28 cellular contexts compared by ENCODE assay signal in the genomic region with DNA sequence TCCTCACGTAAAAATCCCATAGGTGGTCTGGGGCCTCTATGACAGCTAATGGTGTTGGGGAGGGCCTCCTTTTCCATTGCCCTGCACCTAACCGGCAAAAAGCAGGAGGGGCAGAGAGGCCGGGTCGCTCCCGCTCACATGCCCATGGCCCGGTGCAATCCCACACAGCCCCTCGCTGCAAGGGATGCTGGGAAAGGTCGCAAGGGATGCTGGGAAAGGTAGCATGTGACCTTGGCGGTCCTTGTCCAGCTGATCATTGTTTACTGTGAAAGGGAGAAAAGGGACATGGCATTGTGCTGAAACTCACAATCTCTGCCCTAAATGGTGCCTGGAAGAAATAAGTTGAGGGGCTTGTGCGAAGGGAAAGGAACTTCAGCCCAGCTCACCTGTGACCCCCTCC.
"Had no signal": no experiment of that assay in that cellular context is flagged by ENCODE, and none has a peak within 500 bp of the region (broad histone marks: within the 10 kb centered on the region; RNA-seq: fewer than 3 reads in every experiment).

No MANE protein-coding gene starts in this region.

- H3K9me3 ChIP-seq: esophagus muscularis mucosa, left lung, ovary, sigmoid colon, thyroid gland, upper lobe of left lung, vagina had no signal

- H3K9me3 Mint-ChIP-seq: activated CD4-positive, alpha-beta memory T cell treated with anti-CD3 and anti-CD28 coated beads for 36 hours; activated CD4-positive, alpha-beta T cell treated with anti-CD3 and anti-CD28 coated beads, Interleukin-2, amount 10 ng/mL, durations not matched to agents 24 days and 14 days; activated naive CD4-positive, alpha-beta T cell treated with anti-CD3 and anti-CD28 coated beads, Interleukin-2, amount 10 ng/mL, durations not matched to agents 7 days and 5 days; nephron; stimulated activated effector memory CD8-positive, alpha-beta T cell treated with anti-CD3 and anti-CD28 coated beads, Interleukin-12 subunit alpha, Interleukin-12 subunit beta, amount 100 ng/mL, for 72 hours; stimulated activated naive CD8-positive, alpha-beta T cell treated with anti-CD3 and anti-CD28 coated beads, Interleukin-15, Interleukin-2, amounts not matched to agents 100 ng/mL and 50 ng/mL, for 24 hours; T-helper 1 cell treated with Interleukin-12 subunit alpha and Interleukin-12 subunit beta and Interleukin-4 antibody, amounts not matched to agents 30 μg/mL and 1 μg/mL, for 36 hours had no signal

- H3K4me1 Mint-ChIP-seq: activated CD4-positive, alpha-beta T cell treated with anti-CD3 and anti-CD28 coated beads, Interleukin-2, amount 10 ng/mL, durations not matched to agents 24 days and 14 days; activated naive CD4-positive, alpha-beta T cell treated with anti-CD3 and anti-CD28 coated beads, Interleukin-2, amount 10 ng/mL, durations not matched to agents 7 days and 5 days; nephron had no signal

- DNase-seq: activated CD4-positive, alpha-beta memory T cell treated with anti-CD3 and anti-CD28 coated beads for 36 hours; activated CD4-positive, CD25-positive, alpha-beta regulatory T cell treated with anti-CD3 and anti-CD28 coated beads, Interleukin-2, amount 50 U/mL, for 72 hours; activated CD8-positive, alpha-beta memory T cell treated with anti-CD3 and anti-CD28 coated beads, Interleukin-2, amount 50 U/mL, for 4 hours; activated gamma-delta T cell; activated naive CD4-positive, alpha-beta T cell treated with anti-CD3 and anti-CD28 coated beads, Interleukin-2, amount 10 ng/mL, durations not matched to agents 7 days and 5 days; activated T-cell treated with anti-CD3 and anti-CD28 coated beads, Interleukin-2, amount 50 U/mL, for 1 hour; amniotic stem cell; foreskin keratinocyte; ovary; sigmoid colon; small intestine; stimulated activated CD4-positive, alpha-beta T cell treated with anti-CD3 and anti-CD28 coated beads, Interleukin-4, amount 100 ng/mL, for 24 hours; T1000 had no signal

- H3K27ac ChIP-seq: brain microvascular endothelial cell, coronary artery, esophagus muscularis mucosa, foreskin keratinocyte, ovary, sigmoid colon, thyroid gland, vagina, WERI-Rb-1 had no signal

- H3K27me3 Mint-ChIP-seq: activated CD4-positive, alpha-beta memory T cell treated with anti-CD3 and anti-CD28 coated beads for 36 hours; activated CD4-positive, alpha-beta T cell treated with anti-CD3 and anti-CD28 coated beads, Interleukin-2, amount 10 ng/mL, durations not matched to agents 24 days and 14 days; activated naive CD4-positive, alpha-beta T cell treated with anti-CD3 and anti-CD28 coated beads, Interleukin-2, amount 10 ng/mL, durations not matched to agents 7 days and 5 days; progenitor cell of endocrine pancreas; stimulated activated naive CD8-positive, alpha-beta T cell treated with anti-CD3 and anti-CD28 coated beads, Interleukin-15, Interleukin-2, amounts not matched to agents 100 ng/mL and 50 ng/mL, for 24 hours had no signal

- H3K27me3 ChIP-seq: brain microvascular endothelial cell, esophagus muscularis mucosa, foreskin keratinocyte, left lung, ovary, sigmoid colon, thyroid gland, upper lobe of left lung, vagina had no signal

- H3K4me3 ChIP-seq: coronary artery, lung, ovary, sigmoid colon, thyroid gland, vagina had no signal

- H3K27ac Mint-ChIP-seq: activated CD4-positive, alpha-beta memory T cell treated with anti-CD3 and anti-CD28 coated beads for 36 hours; activated CD4-positive, alpha-beta T cell treated with anti-CD3 and anti-CD28 coated beads, Interleukin-2, amount 10 ng/mL, durations not matched to agents 24 days and 14 days; activated naive CD4-positive, alpha-beta T cell treated with anti-CD3 and anti-CD28 coated beads, Interleukin-2, amount 10 ng/mL, durations not matched to agents 7 days and 5 days; nephron; progenitor cell of endocrine pancreas; stimulated activated effector memory CD8-positive, alpha-beta T cell treated with anti-CD3 and anti-CD28 coated beads, Interleukin-12 subunit alpha, Interleukin-12 subunit beta, amount 100 ng/mL, for 72 hours; stimulated activated naive CD8-positive, alpha-beta T cell treated with anti-CD3 and anti-CD28 coated beads, Interleukin-15, Interleukin-2, amounts not matched to agents 100 ng/mL and 50 ng/mL, for 24 hours had no signal

- H3K4me3 Mint-ChIP-seq: activated CD4-positive, alpha-beta memory T cell treated with anti-CD3 and anti-CD28 coated beads for 36 hours; activated CD4-positive, alpha-beta T cell treated with anti-CD3 and anti-CD28 coated beads, Interleukin-2, amount 10 ng/mL, durations not matched to agents 24 days and 14 days; activated naive CD4-positive, alpha-beta T cell treated with anti-CD3 and anti-CD28 coated beads, Interleukin-2, amount 10 ng/mL, durations not matched to agents 7 days and 5 days; nephron; stimulated activated effector memory CD8-positive, alpha-beta T cell treated with anti-CD3 and anti-CD28 coated beads, Interleukin-12 subunit alpha, Interleukin-12 subunit beta, amount 100 ng/mL, for 72 hours; stimulated activated naive CD8-positive, alpha-beta T cell treated with anti-CD3 and anti-CD28 coated beads, Interleukin-15, Interleukin-2, amounts not matched to agents 100 ng/mL and 50 ng/mL, for 24 hours; T-helper 1 cell treated with Interleukin-12 subunit alpha and Interleukin-12 subunit beta and Interleukin-4 antibody, amounts not matched to agents 30 μg/mL and 1 μg/mL, for 36 hours had no signal

- H3K36me3 ChIP-seq: ovary had no signal

- H3K4me1 ChIP-seq: esophagus muscularis mucosa, foreskin keratinocyte, sigmoid colon, thyroid gland, vagina had no signal
